In genomic region chr10:52918714-52919316, GRCh38 we compare ENCODE assay signal across 26 cellular contexts.
DNase-seq lines count a peak whose midpoint lies in the region; ATAC-seq and TF ChIP-seq lines count a peak whose summit lies in the region.
"Had no signal": no experiment of that assay in that cellular context is flagged by ENCODE, and none has a peak within 500 bp of the region (broad histone marks: within the 10 kb centered on the region; RNA-seq: fewer than 3 reads in every experiment).

No MANE protein-coding gene starts in this region.

- no peak overlapping the region for H2BK120ac ChIP-seq in mesendoderm (ENCODE audit: low read depth, low read length)

- H3K9me2 ChIP-seq in GM23338 (ENCODE audit: insufficient read depth): no peaks in the 10 kb centered on the region

- H3K36me3 ChIP-seq in GM23338 (ENCODE audit: insufficient read depth) (no peaks in the 10 kb centered on the region), HUES48 (ENCODE audit: control insufficient read depth, insufficient read depth, low read length) (no peaks in the 10 kb centered on the region), mesendoderm (ENCODE audit: control insufficient read depth, insufficient read depth, low read length) (no peaks in the 10 kb centered on the region)
- H3K36me3 ChIP-seq: gastrocnemius medialis, tibial artery had no signal

- H3K4me3 ChIP-seq in GM23338 (no peak overlapping the region), HUES48 (ENCODE audit: low read depth, low read length) (no peak overlapping the region), mesendoderm (ENCODE audit: low read length) (no peak overlapping the region)
- H3K4me3 ChIP-seq: dorsolateral prefrontal cortex, gastrocnemius medialis, hepatocyte, PC-9, tibial artery had no signal

- no peaks in the 10 kb centered on the region for H3K36me3 Mint-ChIP-seq in GM23338 (ENCODE audit: low read depth)

- no peak overlapping the region for H2BK15ac ChIP-seq in mesendoderm (replicated peaks; ENCODE audit: low read depth)

- H3K27ac ChIP-seq in GM23338 (ENCODE audit: low read depth) (0 out of 2 replicates have a peak overlapping the region, but pooled peaks have one; percentile 27), HUES48 (ENCODE audit: low read depth, low read length) (peak overlapping the region; percentile 26), mesendoderm (ENCODE audit: low read depth, low read length) (no peak overlapping the region)
- H3K27ac ChIP-seq: dorsolateral prefrontal cortex, gastrocnemius medialis, hepatocyte, KMS-11, PC-9, tibial artery had no signal

- H4K5ac ChIP-seq in mesendoderm (ENCODE audit: low read length): no peak overlapping the region

- H3K27me3 Mint-ChIP-seq in GM23338 (ENCODE audit: insufficient read depth, low read depth, poor library complexity): no peaks in the 10 kb centered on the region
- H3K27me3 Mint-ChIP-seq: activated CD4-positive, alpha-beta T cell treated with anti-CD3 and anti-CD28 coated beads, Interleukin-2, amount 10 ng/mL, durations not matched to agents 24 days and 14 days; activated T-cell treated with anti-CD3 and anti-CD28 coated beads, Interleukin-2, amount 50 U/mL, for 24 hours; central memory CD8-positive, alpha-beta T cell had no signal

- H3K18ac ChIP-seq in mesendoderm (ENCODE audit: low read length): no peak overlapping the region

- H3K27ac Mint-ChIP-seq in GM23338: peak overlapping the region; percentile 30; the same call in 1 of the 2 replicates
- H3K27ac Mint-ChIP-seq: activated CD4-positive, alpha-beta T cell treated with anti-CD3 and anti-CD28 coated beads, Interleukin-2, amount 10 ng/mL, durations not matched to agents 24 days and 14 days; activated T-cell treated with anti-CD3 and anti-CD28 coated beads, Interleukin-2, amount 50 U/mL, for 24 hours had no signal

- no peak overlapping the region for H3K4ac ChIP-seq in mesendoderm (ENCODE audit: low read depth, low read length)

- no peak overlapping the region for H2AK5ac ChIP-seq in mesendoderm (ENCODE audit: low read length)

- no peaks in the 10 kb centered on the region for H4K20me1 ChIP-seq in GM23338 (replicated peaks; ENCODE audit: insufficient read depth)

- no peak overlapping the region for H4K8ac ChIP-seq in mesendoderm (ENCODE audit: low read depth, low read length)

- H3K79me1 ChIP-seq in mesendoderm (ENCODE audit: low read length): no peaks in the 10 kb centered on the region

- TF ChIP-seq CTCF in GM23338 (conservative IDR thresholded peaks at IDR 0.05; ENCODE audit: low read depth in 2 of 2): no peak

- no peak overlapping the region for H3K4me3 Mint-ChIP-seq in GM23338
- H3K4me3 Mint-ChIP-seq: activated CD4-positive, alpha-beta T cell treated with anti-CD3 and anti-CD28 coated beads, Interleukin-2, amount 10 ng/mL, durations not matched to agents 24 days and 14 days; activated T-cell treated with anti-CD3 and anti-CD28 coated beads, Interleukin-2, amount 50 U/mL, for 24 hours; central memory CD8-positive, alpha-beta T cell; neural crest cell had no signal

- no peaks in the 10 kb centered on the region for H3K27me3 ChIP-seq in GM23338 (ENCODE audit: insufficient read depth)
- no peaks in the 10 kb centered on the region for H3K27me3 ChIP-seq in HUES48 (ENCODE audit: control insufficient read depth, insufficient read depth, low read length)
- no peaks in the 10 kb centered on the region for H3K27me3 ChIP-seq in mesendoderm (ENCODE audit: insufficient read depth, low read length, poor library complexity)
- H3K27me3 ChIP-seq: gastrocnemius medialis, hepatocyte, tibial artery had no signal

- H3K4me2 ChIP-seq in GM23338 (0 out of 2 replicates have a peak overlapping the region, but pooled peaks have one; percentile 7), mesendoderm (ENCODE audit: low read length) (no peak overlapping the region)
- H3K4me2 ChIP-seq: hepatocyte, KMS-11, PC-9 had no signal

- H3K9ac ChIP-seq in HUES48 (ENCODE audit: low read depth, low read length): no peak overlapping the region
- H3K9ac ChIP-seq in mesendoderm (ENCODE audit: low read length): no peak overlapping the region
- H3K9ac ChIP-seq: KMS-11 had no signal

- no peaks in the 10 kb centered on the region for H3K79me2 ChIP-seq in GM23338 (replicated peaks; ENCODE audit: insufficient read depth)
- no peaks in the 10 kb centered on the region for H3K79me2 ChIP-seq in mesendoderm (ENCODE audit: control insufficient read depth, insufficient read depth, low read length)
- H3K79me2 ChIP-seq: hepatocyte had no signal

- H3K23ac ChIP-seq in mesendoderm (ENCODE audit: low read length): no peak overlapping the region

- H3K9me3 ChIP-seq in HUES48 (ENCODE audit: control insufficient read depth, insufficient read depth, low read length): no peaks in the 10 kb centered on the region
- H3K9me3 ChIP-seq: gastrocnemius medialis, tibial artery had no signal

- no peaks in the 10 kb centered on the region; the same call in 2 of the 3 replicates for H3K9me3 Mint-ChIP-seq in GM23338
- H3K9me3 Mint-ChIP-seq: activated CD4-positive, alpha-beta T cell treated with anti-CD3 and anti-CD28 coated beads, Interleukin-2, amount 10 ng/mL, durations not matched to agents 24 days and 14 days; neural crest cell had no signal

- no peak overlapping the region for H3K56ac ChIP-seq in mesendoderm (ENCODE audit: low read length)

- no peak overlapping the region for H2BK5ac ChIP-seq in mesendoderm (ENCODE audit: low read length)

- no peaks in the 10 kb centered on the region for H3F3A ChIP-seq in GM23338 (replicated peaks; ENCODE audit: low read depth)

- H3K4me1 ChIP-seq in GM23338 (ENCODE audit: insufficient read depth) (peaks cover 36% of the 10 kb centered on the region), HUES48 (ENCODE audit: control insufficient read depth, insufficient read depth, low read length) (peaks cover 53% of the 10 kb centered on the region), mesendoderm (ENCODE audit: control insufficient read depth, low read depth, low read length) (no peaks in the 10 kb centered on the region)
- H3K4me1 ChIP-seq: gastrocnemius medialis, tibial artery had no signal

- H2AFZ ChIP-seq in GM23338: peak overlapping the region; percentile 6; the same call in 1 of the 2 replicates
- H2AFZ ChIP-seq: hepatocyte, PC-9 had no signal

- peaks cover 51% of the 10 kb centered on the region for H3K4me1 Mint-ChIP-seq in GM23338
- H3K4me1 Mint-ChIP-seq: activated CD4-positive, alpha-beta T cell treated with anti-CD3 and anti-CD28 coated beads, Interleukin-2, amount 10 ng/mL, durations not matched to agents 24 days and 14 days; central memory CD8-positive, alpha-beta T cell; neural crest cell had no signal

- ATAC-seq in GM18858 (IDR thresholded peaks at IDR 0.05; ENCODE audit: unreplicated experiment) (peak; percentile 70), GM23338 (no peak), GM21723 (IDR thresholded peaks at IDR 0.05; ENCODE audit: unreplicated experiment) (no peak)
- ATAC-seq: gastrocnemius medialis, left cardiac atrium, right cardiac atrium, Right ventricle myocardium inferior had no signal

- DNase-seq in GM23338 (ENCODE audit: low spot score): peak; percentile 18
- DNase-seq in mesendoderm: peak; percentile 26
- no peak for DNase-seq in COLO668 (lab: John Stamatoyannopoulos, UW; ENCODE audit: unreplicated experiment)
- DNase-seq in stimulated activated CD4-positive, alpha-beta T cell treated with anti-CD3 and anti-CD28 coated beads, Interleukin-4, amount 100 ng/mL, for 4 hours: no peak
- DNase-seq: activated CD4-positive, alpha-beta T cell treated with anti-CD3 and anti-CD28 coated beads, Interleukin-2, amount 10 ng/mL, durations not matched to agents 24 days and 14 days; activated gamma-delta T cell treated with Interleukin-2 at 50 U/mL for 16 hours; activated T-cell treated with anti-CD3 and anti-CD28 coated beads, Interleukin-2, amount 50 U/mL, for 24 hours; dorsolateral prefrontal cortex; gastrocnemius medialis; GF-D8; left cardiac atrium; MM.1S; NCI-H510A; PC-9; posterior cingulate gyrus; right cardiac atrium; stimulated activated CD4-positive, alpha-beta T cell treated with anti-CD3 and anti-CD28 coated beads, Interleukin-2, amount 100 ng/mL, for 24 hours; tibial artery had no signal

TF ChIP-seq in GM23338, 12 proteins besides CTCF, POLR2A, EP300 and RAD21 (continues in another document):
- TF ChIP-seq POLR2AphosphoS5 (IDR thresholded peaks at IDR 0.05; ENCODE audit: low read depth) (no peak), ZNF331 (CRISPR knock-in tag; IDR thresholded peaks at IDR 0.05; ENCODE audit: low read depth) (no peak), JUNB (IDR thresholded peaks at IDR 0.05; ENCODE audit: unreplicated experiment) (no peak), EZH2phosphoT487 (IDR thresholded peaks at IDR 0.05; ENCODE audit: unreplicated experiment) (no peak), REST (IDR thresholded peaks at IDR 0.05; ENCODE audit: unreplicated experiment) (no peak), CREB1 (CRISPR knock-in tag; IDR thresholded peaks at IDR 0.05; ENCODE audit: low read depth) (no peak)

Comparison
In these comparisons a context has a peak if more than half of its experiments do, and no peak if none do; other contexts are left out.
1. DNase-seq: peak in GM23338 (single experiment) and mesendoderm (single experiment); none in COLO668 (single experiment) and stimulated activated CD4-positive, alpha-beta T cell treated with anti-CD3 and anti-CD28 coated beads, Interleukin-4, amount 100 ng/mL, for 4 hours (0 of 2).